11 cellular contexts compared by ENCODE assay signal in the genomic region with DNA sequence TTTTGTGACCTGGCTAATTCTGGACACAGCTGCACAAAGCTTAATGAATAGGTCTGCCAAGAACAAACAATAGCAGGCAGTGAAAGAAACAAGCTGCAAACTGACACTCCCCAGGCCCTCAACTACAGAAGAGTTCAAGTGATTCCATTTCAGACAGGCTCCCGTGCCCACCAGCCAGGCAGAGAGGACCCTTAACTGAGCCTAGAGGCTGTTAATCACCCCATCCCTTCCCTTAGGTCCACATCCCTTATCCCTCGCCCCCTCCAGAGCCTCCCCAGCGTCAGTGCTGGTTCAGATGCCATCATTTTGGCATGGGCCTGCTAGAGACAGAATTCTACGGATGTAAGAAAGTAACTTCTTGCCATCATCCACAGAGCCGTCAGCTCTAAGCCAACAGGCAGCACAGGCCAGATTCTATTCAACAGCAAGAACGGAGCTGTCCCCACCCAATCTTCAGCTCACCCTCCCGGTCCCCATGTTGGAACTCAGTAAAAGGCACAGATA. TPM values are rescaled to one million over a fixed set of nuclear protein-coding genes. Genes with fewer than 3 reads are reported as not detected.
DNase-seq lines count a peak whose midpoint lies in the region; ATAC-seq and TF ChIP-seq lines count a peak whose summit lies in the region.
"Had no signal": no experiment of that assay in that cellular context is flagged by ENCODE, and none has a peak within 500 bp of the region (broad histone marks: within the 10 kb centered on the region; RNA-seq: fewer than 3 reads in every experiment).

No MANE protein-coding gene starts in this region.

- peak; percentile 60 for DNase-seq in NCI-H1105 (lab: John Stamatoyannopoulos, UW)
- DNase-seq in body of pancreas: no peak
- peak; percentile 87 for DNase-seq in left kidney (ENCODE audit: low read depth, low spot score)
- DNase-seq in sigmoid colon: peak; percentile 79
- DNase-seq in NCI-H82 (lab: John Stamatoyannopoulos, UW): no peak
- no peak for DNase-seq in foreskin keratinocyte
- no peak for DNase-seq in GM10266 (ENCODE audit: extremely low spot score)
- DNase-seq: CD4-positive, alpha-beta memory T cell; occipital lobe had no signal

- TF ChIP-seq CTCF in body of pancreas (IDR thresholded peaks at IDR 0.05): no peak
- no peak for TF ChIP-seq CTCF in sigmoid colon (IDR thresholded peaks at IDR 0.05)
- no peak for TF ChIP-seq CTCF in foreskin keratinocyte (conservative IDR thresholded peaks at IDR 0.05)
- no peak for TF ChIP-seq CTCF in GM10266 (IDR thresholded peaks at IDR 0.05; ENCODE audit: control insufficient read depth, insufficient read depth, low read depth, missing control alignments)

- H3K9me3 ChIP-seq in body of pancreas: no peaks in the 10 kb centered on the region
- H3K9me3 ChIP-seq in sigmoid colon: no peaks in the 10 kb centered on the region

- TF ChIP-seq POLR2A in body of pancreas (IDR thresholded peaks at IDR 0.05) (no peak), sigmoid colon (IDR thresholded peaks at IDR 0.05) (no peak)

- H3K36me3 ChIP-seq in body of pancreas (replicated peaks in 1 of 2; ENCODE audit: insufficient read depth in 1 of 2, low read depth in 2 of 2) (no peaks in the 10 kb centered on the region), sigmoid colon (no peaks in the 10 kb centered on the region)

- TF ChIP-seq EP300 in sigmoid colon (IDR thresholded peaks at IDR 0.05): peak in 2 of 4 donors; percentile 59

- intact Hi-C loops in body of pancreas (cut with DNase I): no loop called here
- intact Hi-C loops in sigmoid colon (cut with DNase I): loop anchor here (1.0 kb wide), 1 partner anchor 50 kb away; no protein-coding TSS in a partner anchor

- WGBS in body of pancreas, 2 donors: 29 to 32% methylated on average over 6 to 7 of the region's 7 CpGs
- WGBS in sigmoid colon, 2 donors: 66 to 71% methylated on average over 7 of the region's 7 CpGs

- H3K27ac ChIP-seq in body of pancreas (peak overlapping the region; percentile 72 to 95 (median 92)), sigmoid colon (peak overlapping the region; percentile 76 to 88 (median 84)), foreskin keratinocyte (no peak overlapping the region)

- H3K4me3 ChIP-seq in body of pancreas (no peak overlapping the region), sigmoid colon (peak overlapping the region in 2 of 4 donors; percentile 6 to 22)

- ATAC-seq in body of pancreas (no peak), HG03139 (IDR thresholded peaks at IDR 0.05; ENCODE audit: unreplicated experiment) (no peak), foreskin keratinocyte (no peak)

- H3K27me3 ChIP-seq in body of pancreas (no peaks in the 10 kb centered on the region), sigmoid colon (no peaks in the 10 kb centered on the region), foreskin keratinocyte (no peaks in the 10 kb centered on the region)

- peaks cover 96% of the 10 kb centered on the region for H3K4me1 ChIP-seq in body of pancreas
- H3K4me1 ChIP-seq in sigmoid colon: peaks cover 0 to 89% (median 86%) of the 10 kb centered on the region in 4 donors
- H3K4me1 ChIP-seq in foreskin keratinocyte: no peaks in the 10 kb centered on the region

RNA-seq across cellular contexts. Expression of gene CYB5A, which starts 7.2 kb away (rescaled TPM):
- total RNA-seq in body of pancreas: 100 to 1,000 TPM; 209 to 264 TPM
- total RNA-seq in sigmoid colon: 100 to 1,000 TPM; 137 to 533 (median 241) TPM
- 100 to 1,000 TPM; 141 to 213 (median 163) TPM for polyA plus RNA-seq in sigmoid colon
- total RNA-seq in foreskin keratinocyte: 36.4 and 49.0 TPM in 2 replicates
- 52.4 and 70.8 TPM in 2 replicates for polyA plus RNA-seq in foreskin keratinocyte

RNA-seq across cellular contexts. Expression of gene C18orf63, which starts 31.1 kb away (rescaled TPM):
- total RNA-seq in body of pancreas (not detected), sigmoid colon (not detected), foreskin keratinocyte (not detected in 2 replicates)
- polyA plus RNA-seq in sigmoid colon (not detected), foreskin keratinocyte (not detected in 2 replicates)
- total RNA-seq: CD4-positive, alpha-beta memory T cell; H4; occipital lobe had no signal
- polyA plus RNA-seq: CD4-positive, alpha-beta memory T cell had no signal

Comparison
In these comparisons a context has a peak if more than half of its experiments do, and no peak if none do; other contexts are left out.
1. DNase-seq: peak in NCI-H1105 (single experiment), left kidney (single experiment) and sigmoid colon (single experiment); none in body of pancreas (0 of 4), NCI-H82 (single experiment), foreskin keratinocyte (0 of 2) and GM10266 (single experiment).